In genomic region chr2:46412010-46412409, GRCh38 we compare ENCODE assay signal across 26 cellular contexts.
"Had no signal": no experiment of that assay in that cellular context is flagged by ENCODE, and none has a peak within 500 bp of the region (broad histone marks: within the 10 kb centered on the region; RNA-seq: fewer than 3 reads in every experiment).

No MANE protein-coding gene starts in this region.

- FAIRE-seq: endothelial cell of umbilical vein had no signal

- H3K4me1 ChIP-seq: foreskin keratinocyte had no signal

- H3K27ac ChIP-seq: esophagus muscularis mucosa, foreskin keratinocyte, heart right ventricle, left ventricle myocardium inferior, ovary, prostate gland, suprapubic skin, tibial artery, WERI-Rb-1 had no signal

- H3K36me3 ChIP-seq: esophagus muscularis mucosa, heart right ventricle, left ventricle myocardium inferior, ovary, prostate gland, suprapubic skin, WERI-Rb-1 had no signal

- DNase-seq: activated CD4-positive, alpha-beta T cell treated with anti-CD3 and anti-CD28 coated beads, Interleukin-2, amount 10 ng/mL, durations not matched to agents 7 days and 5 days; activated CD8-positive, alpha-beta memory T cell treated with anti-CD3 and anti-CD28 coated beads, Interleukin-2, amount 10 ng/mL, durations not matched to agents 7 days and 5 days; activated CD8-positive, alpha-beta T cell treated with anti-CD3 and anti-CD28 coated beads for 36 hours; activated naive CD8-positive, alpha-beta T cell treated with anti-CD3 and anti-CD28 coated beads, Interleukin-2, amount 50 U/mL, for 24 hours; activated T-cell treated with anti-CD3 and anti-CD28 coated beads, Interleukin-2, amount 50 U/mL, for 48 hours; amygdala; central memory CD4-positive, alpha-beta T cell; heart right ventricle; left ventricle myocardium inferior; mesendoderm; mucosa of descending colon; naive thymus-derived CD4-positive, alpha-beta T cell; ovary; stimulated activated CD4-positive, alpha-beta T cell treated with anti-CD3 and anti-CD28 coated beads, Interleukin-15, amount 100 ng/mL, for 24 hours; stimulated activated CD4-positive, alpha-beta T cell treated with anti-CD3 and anti-CD28 coated beads, Interleukin-2, amount 100 ng/mL, for 24 hours; stimulated activated naive CD4-positive, alpha-beta T cell; T1000; tibial artery; WERI-Rb-1 had no signal

- H3K4me3 ChIP-seq: esophagus muscularis mucosa, heart right ventricle, left ventricle myocardium inferior, lung, mucosa of descending colon, ovary, prostate gland, suprapubic skin, tibial artery had no signal

- H3K9me3 ChIP-seq: mucosa of descending colon, ovary, prostate gland, suprapubic skin had no signal

- ATAC-seq: activated CD4-positive, CD25-positive, alpha-beta regulatory T cell treated with anti-CD3 and anti-CD28 coated beads, Interleukin-2, amount 50 U/mL, for 24 hours; activated CD8-positive, alpha-beta memory T cell treated with anti-CD3 and anti-CD28 coated beads, Interleukin-2, amount 10 ng/mL, durations not matched to agents 7 days and 5 days; activated CD8-positive, alpha-beta T cell treated with anti-CD3 and anti-CD28 coated beads for 36 hours; activated naive CD8-positive, alpha-beta T cell treated with anti-CD3 and anti-CD28 coated beads, Interleukin-2, amount 50 U/mL, for 24 hours; foreskin keratinocyte; heart right ventricle; mucosa of descending colon; naive thymus-derived CD4-positive, alpha-beta T cell had no signal

- H3K27me3 ChIP-seq: esophagus muscularis mucosa, heart right ventricle, ovary, suprapubic skin, tibial artery had no signal
